Comparison of ENCODE assay signal across 13 cellular contexts in genomic region chr3:73490453-73491311, GRCh38.
DNase-seq lines count a peak whose midpoint lies in the region; ATAC-seq, FAIRE-seq and TF ChIP-seq lines count a peak whose summit lies in the region.
"Had no signal": no experiment of that assay in that cellular context is flagged by ENCODE, and none has a peak within 500 bp of the region (broad histone marks: within the 10 kb centered on the region; RNA-seq: fewer than 3 reads in every experiment).

No MANE protein-coding gene starts in this region.

- H3K4me1 Mint-ChIP-seq in naive thymus-derived CD8-positive, alpha-beta T cell = no peaks in the 10 kb centered on the region

- POLR2A ChIA-PET in naive thymus-derived CD8-positive, alpha-beta T cell (lab: Charles Lee) = no interaction called here

- H3K27me3 ChIP-seq in right lobe of liver = no peaks in the 10 kb centered on the region

- no peaks in the 10 kb centered on the region for H3K36me3 ChIP-seq in right lobe of liver

- peak; percentile 48 for DNase-seq in NCI-H82 (lab: John Stamatoyannopoulos, UW)
- DNase-seq in NCI-H82 treated with DMSO at 0.1 percent for 48 hours (lab: John Stamatoyannopoulos, UW; ENCODE audit: unreplicated experiment) = no peak
- peak; percentile 54 for DNase-seq in fibroblast of gingiva (ENCODE audit: low read depth)
- peak in 1 of 3 donors; percentile 49 for DNase-seq in right lobe of liver
- DNase-seq in urothelium cell line (ENCODE audit: low spot score) = peak; percentile 16
- no peak for DNase-seq in activated effector memory CD4-positive, alpha-beta T cell treated with anti-CD3 and anti-CD28 coated beads, Interleukin-2, amount 50 U/mL, for 16 hours
- no peak for DNase-seq in naive thymus-derived CD8-positive, alpha-beta T cell
- DNase-seq: activated T-cell treated with anti-CD3 and anti-CD28 coated beads, Interleukin-2, amount 50 U/mL, for 1 hour; HCEC 1CT; NCI-H1105 treated with DMSO at 0.1 percent for 48 hours; stimulated activated CD4-positive, alpha-beta T cell treated with anti-CD3 and anti-CD28 coated beads, Interleukin-4, amount 100 ng/mL, for 4 hours had no signal

- peaks cover 3 to 25% (median 6%) of the 10 kb centered on the region in 5 donors for H3K27me3 Mint-ChIP-seq in naive thymus-derived CD8-positive, alpha-beta T cell

- H3K4me1 ChIP-seq in right lobe of liver = no peaks in the 10 kb centered on the region

- H3K4me3 ChIP-seq in right lobe of liver = no peak overlapping the region

- no peaks in the 10 kb centered on the region for H3K36me3 Mint-ChIP-seq in naive thymus-derived CD8-positive, alpha-beta T cell

- no peaks in the 10 kb centered on the region for H3K9me3 ChIP-seq in right lobe of liver

- no peak overlapping the region for H3K27ac Mint-ChIP-seq in naive thymus-derived CD8-positive, alpha-beta T cell

- intact Hi-C loops in right lobe of liver (cut with DNase I) = loop anchor here in 1 of 2 donors (5.0 kb wide), 1 partner anchor 383 kb away; no protein-coding TSS in a partner anchor

- no peak overlapping the region for H3K27ac ChIP-seq in right lobe of liver

- H3K4me3 Mint-ChIP-seq in naive thymus-derived CD8-positive, alpha-beta T cell = no peak overlapping the region

- ATAC-seq in right lobe of liver (peak; percentile 50 to 66 (median 59)), HG03442 (IDR thresholded peaks at IDR 0.05; ENCODE audit: unreplicated experiment) (no peak)
- no peak for ATAC-seq in naive thymus-derived CD8-positive, alpha-beta T cell

- no peak for TF ChIP-seq CTCF in right lobe of liver (IDR thresholded peaks at IDR 0.05)

- H3K9me3 Mint-ChIP-seq in naive thymus-derived CD8-positive, alpha-beta T cell = no peaks in the 10 kb centered on the region

- no peak for TF ChIP-seq POLR2A in right lobe of liver (IDR thresholded peaks at IDR 0.05)

- FAIRE-seq in urothelium cell line (lab: Jason Lieb, UNC) = no peak
- FAIRE-seq: TTC549 had no signal

- WGBS in right lobe of liver (ENCODE audit: insufficient coverage, low coverage, low lambda C conversion rate, missing lambda C conversion rate) = 38% methylated on average over 5 of the region's 8 CpGs

Comparison
In these comparisons a context has a peak if more than half of its experiments do, and no peak if none do; other contexts are left out.
1. DNase-seq: peak in NCI-H82 (single experiment), fibroblast of gingiva (single experiment) and urothelium cell line (single experiment); none in NCI-H82 treated with DMSO at 0.1 percent for 48 hours (single experiment), activated effector memory CD4-positive, alpha-beta T cell treated with anti-CD3 and anti-CD28 coated beads, Interleukin-2, amount 50 U/mL, for 16 hours (single experiment) and naive thymus-derived CD8-positive, alpha-beta T cell (0 of 10).
2. ATAC-seq: peak in right lobe of liver (4 of 4); none in naive thymus-derived CD8-positive, alpha-beta T cell (0 of 2) and HG03442 (single experiment).